10 cellular contexts compared by ENCODE assay signal in genomic region chr6:79466222-79466834, GRCh38.
DNase-seq lines count a peak whose midpoint lies in the region; ATAC-seq, FAIRE-seq and TF ChIP-seq lines count a peak whose summit lies in the region.
"Had no signal": no experiment of that assay in that cellular context is flagged by ENCODE, and none has a peak within 500 bp of the region (broad histone marks: within the 10 kb centered on the region; RNA-seq: fewer than 3 reads in every experiment).

No MANE protein-coding gene starts in this region.

- no peak for FAIRE-seq in urothelium cell line (lab: Jason Lieb, UNC)

- no peaks in the 10 kb centered on the region for H3K9me3 Mint-ChIP-seq in GM23338

- no peak for ATAC-seq in GM23338
- ATAC-seq in Panc1, result no peak
- no peak for ATAC-seq in GM18873 (IDR thresholded peaks at IDR 0.05; ENCODE audit: low FRiP score, unreplicated experiment)

- H3F3A ChIP-seq in GM23338 (replicated peaks; ENCODE audit: low read depth), result no peaks in the 10 kb centered on the region

- CTCF ChIA-PET in Panc1 (lab: Charles Lee), result no interaction called here

- H3K79me2 ChIP-seq in GM23338 (replicated peaks; ENCODE audit: insufficient read depth), result no peaks in the 10 kb centered on the region

- H3K36me3 Mint-ChIP-seq in GM23338 (ENCODE audit: low read depth), result no peaks in the 10 kb centered on the region

- no TSS peak for BruUV-seq in Panc1 (replicated peaks; lab: Mats Ljungman, UMichigan)

- no peak overlapping the region for H3K4me3 Mint-ChIP-seq in GM23338

- no peak overlapping the region for H3K27ac ChIP-seq in GM23338 (ENCODE audit: low read depth)
- no peak overlapping the region; the same call in 1 of the 2 replicates for H3K27ac ChIP-seq in Panc1 (ENCODE audit: low read length)
- H3K27ac ChIP-seq: epithelial cell of prostate, HL-60 had no signal

- H3K36me3 ChIP-seq in GM23338 (ENCODE audit: insufficient read depth) (no peaks in the 10 kb centered on the region), Panc1 (ENCODE audit: control insufficient read depth, insufficient read depth, low read length) (no peaks in the 10 kb centered on the region)

- peaks cover 2% of the 10 kb centered on the region for H3K27me3 Mint-ChIP-seq in GM23338 (ENCODE audit: insufficient read depth, low read depth, poor library complexity)

- TF ChIP-seq CTCF in GM23338 (conservative IDR thresholded peaks at IDR 0.05; ENCODE audit: low read depth in 2 of 2), result peak in 1 of 2 experiments; percentile 73
- TF ChIP-seq CTCF in Panc1 (IDR thresholded peaks at IDR 0.05), result peak; percentile 69
- TF ChIP-seq CTCF in fibroblast of the aortic adventitia (IDR thresholded peaks at IDR 0.05; ENCODE audit: insufficient read depth, low read length), result peak; percentile 49

- H3K27me3 ChIP-seq in GM23338 (ENCODE audit: insufficient read depth) (no peaks in the 10 kb centered on the region), Panc1 (ENCODE audit: control insufficient read depth, insufficient read depth, low read length) (no peaks in the 10 kb centered on the region)

- no peaks in the 10 kb centered on the region for H3K9me3 ChIP-seq in Panc1 (ENCODE audit: control insufficient read depth, insufficient read depth, low read depth, low read length)

- H3K4me3 ChIP-seq in GM23338 (no peak overlapping the region), Panc1 (ENCODE audit: low read depth in 2 of 2, low read length in 2 of 2) (no peak overlapping the region), fibroblast of the aortic adventitia (ENCODE audit: low read depth, low read length) (no peak overlapping the region)

- no peaks in the 10 kb centered on the region for H3K9me2 ChIP-seq in GM23338 (ENCODE audit: insufficient read depth)

- H3K4me2 ChIP-seq in GM23338, result no peak overlapping the region

- intact Hi-C loops in Panc1 (cut with micrococcal nuclease; ENCODE audit: unreplicated experiment), result no loop called here

- peaks cover 10% of the 10 kb centered on the region; the same call in 2 of the 3 replicates for H3K4me1 Mint-ChIP-seq in GM23338

- no peak overlapping the region for H3K27ac Mint-ChIP-seq in GM23338

- no peak overlapping the region for H2AFZ ChIP-seq in GM23338

- POLR2A ChIA-PET in Panc1 (lab: Charles Lee), result interaction anchor here (0.6 kb wide), 1 partner anchor 239 kb away, joined by 4 read pairs; no protein-coding TSS in a partner anchor

- DNase-seq in CD1c-positive myeloid dendritic cell (ENCODE audit: extremely low spot score) (peak; percentile 18), GM23338 (ENCODE audit: low spot score) (peak; percentile 60), Panc1 (ENCODE audit: low read depth, low spot score) (no peak), fibroblast of the aortic adventitia (ENCODE audit: low read depth) (peak; percentile 58), stromal cell of bone marrow (ENCODE audit: low read depth) (peak; percentile 18), ecto neural progenitor cell (ENCODE audit: low spot score) (no peak), urothelium cell line (ENCODE audit: low spot score) (no peak)

- H3K4me1 ChIP-seq in GM23338 (ENCODE audit: insufficient read depth), result peaks cover 5% of the 10 kb centered on the region; the same call in 1 of the 2 replicates
- 0 out of 2 replicates have a peak, but pooled peaks cover 3% of the 10 kb centered on the region for H3K4me1 ChIP-seq in Panc1 (ENCODE audit: control insufficient read depth, insufficient read depth, low read length)

- in situ Hi-C loops in Panc1 (cut with HindIII; ENCODE audit: low pct_unique_long_range_greater_than_20kb, low sequenced_read_pairs), result no loop called here

- H4K20me1 ChIP-seq in GM23338 (replicated peaks; ENCODE audit: insufficient read depth), result no peaks in the 10 kb centered on the region

TF ChIP-seq in GM23338, 12 proteins besides CTCF, POLR2A, EP300 and RAD21 (continues in another document):
- TF ChIP-seq EZH2phosphoT487 (IDR thresholded peaks at IDR 0.05; ENCODE audit: unreplicated experiment) (no peak), ETS1 (IDR thresholded peaks at IDR 0.05) (no peak), CREB1 (CRISPR knock-in tag; IDR thresholded peaks at IDR 0.05; ENCODE audit: low read depth) (no peak), REST (IDR thresholded peaks at IDR 0.05; ENCODE audit: unreplicated experiment) (no peak), POLR2AphosphoS5 (IDR thresholded peaks at IDR 0.05; ENCODE audit: low read depth) (no peak), EZH2 (IDR thresholded peaks at IDR 0.05; ENCODE audit: low read depth, unreplicated experiment) (no peak), ZNF331 (CRISPR knock-in tag; IDR thresholded peaks at IDR 0.05; ENCODE audit: low read depth) (no peak), ZNF114 (CRISPR knock-in tag; IDR thresholded peaks at IDR 0.05) (no peak), STAT1 (IDR thresholded peaks at IDR 0.05; ENCODE audit: unreplicated experiment) (no peak)

Comparison
In these comparisons a context has a peak if more than half of its experiments do, and no peak if none do; other contexts are left out.
1. DNase-seq: peak in CD1c-positive myeloid dendritic cell (single experiment), GM23338 (single experiment), fibroblast of the aortic adventitia (single experiment) and stromal cell of bone marrow (single experiment); none in Panc1 (single experiment), ecto neural progenitor cell (single experiment) and urothelium cell line (single experiment).